10 cellular contexts compared by ENCODE assay signal in the genomic region with DNA sequence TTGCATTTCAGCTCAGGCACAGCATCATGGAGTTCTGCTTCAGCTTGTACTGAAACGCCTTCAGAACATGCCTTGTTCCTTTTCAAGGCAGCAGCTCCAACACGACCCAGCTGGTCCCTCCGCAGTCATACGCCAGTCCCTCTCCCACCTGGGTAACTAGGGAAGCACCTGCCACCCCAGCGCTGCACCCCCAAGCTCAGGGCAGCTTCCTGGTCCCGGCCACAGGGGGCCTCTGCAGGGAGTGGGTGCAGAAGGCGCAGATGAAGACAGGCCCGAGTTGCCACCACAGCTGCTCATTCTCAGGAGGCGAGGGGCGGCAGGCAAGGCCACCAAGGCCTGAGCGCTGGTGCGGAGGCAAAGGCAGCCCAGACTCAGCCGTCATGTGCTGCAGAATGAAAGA. TPM values are rescaled to one million over a fixed set of nuclear protein-coding genes. Genes with fewer than 3 reads are reported as not detected.
DNase-seq lines count a peak whose midpoint lies in the region; ATAC-seq and TF ChIP-seq lines count a peak whose summit lies in the region.
"Had no signal": no experiment of that assay in that cellular context is flagged by ENCODE, and none has a peak within 500 bp of the region (broad histone marks: within the 10 kb centered on the region; RNA-seq: fewer than 3 reads in every experiment).

No MANE protein-coding gene starts in this region.

- no peak overlapping the region for H2AFZ ChIP-seq in ACC112 (ENCODE audit: low read length, unreplicated experiment)

- no peak overlapping the region for H3K4me3 Mint-ChIP-seq in chondrocyte (ENCODE audit: unreplicated experiment)
- peak overlapping the region in 9 of 10 donors; percentile 19 to 76 (median 41) for H3K4me3 Mint-ChIP-seq in naive thymus-derived CD8-positive, alpha-beta T cell

- peak; percentile 16 to 21 for ATAC-seq in naive thymus-derived CD8-positive, alpha-beta T cell
- ATAC-seq in omental fat pad (ENCODE audit: low FRiP score): no peak
- no peak for ATAC-seq in HG03280 (IDR thresholded peaks at IDR 0.05; ENCODE audit: unreplicated experiment)

- H3K4me3 ChIP-seq in ACC112 (ENCODE audit: low read depth, low read length): no peak overlapping the region
- H3K4me3 ChIP-seq in Jurkat, Clone E6-1 (ENCODE audit: low read length): peak overlapping the region; percentile 38
- H3K4me3 ChIP-seq: skin epidermis had no signal

- peaks cover 28% of the 10 kb centered on the region for H3K36me3 Mint-ChIP-seq in chondrocyte (ENCODE audit: low read depth)
- H3K36me3 Mint-ChIP-seq in naive thymus-derived CD8-positive, alpha-beta T cell: peaks cover 0 to 96% (median 18%) of the 10 kb centered on the region in 3 donors

- TF ChIP-seq CTCF in chondrocyte (IDR thresholded peaks at IDR 0.05) (no peak), omental fat pad (IDR thresholded peaks at IDR 0.05) (no peak)

- DNase-seq in Jurkat, Clone E6-1 (ENCODE audit: low read depth, low spot score): peak; percentile 90
- DNase-seq in chondrocyte (ENCODE audit: low spot score): no peak
- DNase-seq in naive thymus-derived CD8-positive, alpha-beta T cell: peak in 3 of 10 donors; percentile 35 to 52 (median 39)
- no peak for DNase-seq in OCI-M2 (lab: John Stamatoyannopoulos, UW; ENCODE audit: unreplicated experiment)
- no peak for DNase-seq in omental fat pad (ENCODE audit: low spot score)
- DNase-seq in occipital lobe (lab: John Stamatoyannopoulos, UW): no peak
- DNase-seq: NCI-H2081 had no signal

- H3K27me3 Mint-ChIP-seq in chondrocyte (ENCODE audit: low read depth): no peaks in the 10 kb centered on the region
- H3K27me3 Mint-ChIP-seq in naive thymus-derived CD8-positive, alpha-beta T cell: no peaks in the 10 kb centered on the region

- H3K27ac ChIP-seq in ACC112 (ENCODE audit: low read depth, low read length): peak overlapping the region; percentile 94

- H3K36me3 ChIP-seq in ACC112 (ENCODE audit: insufficient read depth, low read length): peaks cover 45% of the 10 kb centered on the region

- H3K4me1 ChIP-seq in ACC112 (ENCODE audit: control insufficient read depth, insufficient read depth, low read length, unreplicated experiment): peaks cover 76% of the 10 kb centered on the region

- no peaks in the 10 kb centered on the region for H3K27me3 ChIP-seq in ACC112 (ENCODE audit: insufficient read depth, low read length)

- POLR2A ChIA-PET in naive thymus-derived CD8-positive, alpha-beta T cell (lab: Charles Lee): interaction anchor here (1.1 to 17.3 kb wide), 3 partner anchors 9 to 21 kb away, joined by 3 to 349 read pairs (median 3); partner anchors contain the start of gene WDR1

- peaks cover 88% of the 10 kb centered on the region for H3K4me1 Mint-ChIP-seq in chondrocyte (ENCODE audit: low read depth)
- H3K4me1 Mint-ChIP-seq in naive thymus-derived CD8-positive, alpha-beta T cell: peaks cover 42 to 98% (median 90%) of the 10 kb centered on the region in 4 donors

- H3K9me3 Mint-ChIP-seq in chondrocyte (ENCODE audit: low read depth): no peaks in the 10 kb centered on the region
- H3K9me3 Mint-ChIP-seq in naive thymus-derived CD8-positive, alpha-beta T cell: no peaks in the 10 kb centered on the region

- peaks cover 80% of the 10 kb centered on the region for H3K79me2 ChIP-seq in ACC112 (ENCODE audit: control insufficient read depth, insufficient read depth, low read length, unreplicated experiment)

- H3K27ac Mint-ChIP-seq in chondrocyte (ENCODE audit: unreplicated experiment): peak overlapping the region; percentile 96
- H3K27ac Mint-ChIP-seq in naive thymus-derived CD8-positive, alpha-beta T cell: peak overlapping the region in 9 of 10 donors; percentile 84 to 97 (median 93)

RNA-seq across cellular contexts. Expression of gene WDR1, which starts 21.8 kb away (rescaled TPM):
- 488 TPM for polyA plus RNA-seq in Jurkat, Clone E6-1 (2012; ENCODE audit: insufficient read depth, insufficient read length)
- 312 to 483 TPM (median 462 TPM) in 3 replicates for total RNA-seq in chondrocyte
- total RNA-seq in naive thymus-derived CD8-positive, alpha-beta T cell: 100 to 1,000 TPM; 295 to 300 TPM
- polyA plus RNA-seq in naive thymus-derived CD8-positive, alpha-beta T cell: 100 to 1,000 TPM; 304 to 378 (median 322) TPM
- 100 to 1,000 TPM; 114 to 219 (median 135) TPM for total RNA-seq in omental fat pad
- 75.5 TPM for total RNA-seq in occipital lobe

Comparison
In these comparisons a context has a peak if more than half of its experiments do, and no peak if none do; other contexts are left out.
1. ATAC-seq: peak in naive thymus-derived CD8-positive, alpha-beta T cell (2 of 2); none in omental fat pad (single experiment) and HG03280 (single experiment).